8 cellular contexts compared by ENCODE assay signal in genomic region chr5:150560401-150561191, GRCh38. TPM values are rescaled to one million over a fixed set of nuclear protein-coding genes. Genes with fewer than 3 reads are reported as not detected.
DNase-seq lines count a peak whose midpoint lies in the region; ATAC-seq and TF ChIP-seq lines count a peak whose summit lies in the region.

No MANE protein-coding gene starts in this region.

- H3K27me3 Mint-ChIP-seq in naive thymus-derived CD8-positive, alpha-beta T cell, result peaks cover 0 to 4% (median 2%) of the 10 kb centered on the region in 5 donors

- TF ChIP-seq POLR2A in esophagus muscularis mucosa (IDR thresholded peaks at IDR 0.05; ENCODE audit: low read depth), result no peak

- no peaks in the 10 kb centered on the region for H3K4me1 Mint-ChIP-seq in naive thymus-derived CD8-positive, alpha-beta T cell

- ATAC-seq in GM19468 (IDR thresholded peaks at IDR 0.05; ENCODE audit: extremely low read depth, unreplicated experiment), result peak; percentile 66
- ATAC-seq in naive thymus-derived CD8-positive, alpha-beta T cell, result peak; percentile 98 to 99

- DNase-seq in Caki2 (ENCODE audit: low read depth) (peak; percentile 47), activated T-cell treated with anti-CD3 and anti-CD28 coated beads for 1 hour (ENCODE audit: low read depth) (peak; percentile 85), esophagus muscularis mucosa (ENCODE audit: extremely low spot score) (peak; percentile 98)
- DNase-seq in naive thymus-derived CD8-positive, alpha-beta T cell, result peak; percentile 68 to 90 (median 83)
- peak; percentile 79 for DNase-seq in stimulated activated naive CD4-positive, alpha-beta T cell treated with Interleukin-2 at 50 U/mL for 16 hours (lab: John Stamatoyannopoulos, UW)

- H3K4me1 ChIP-seq in HUES48 (ENCODE audit: control insufficient read depth, insufficient read depth, low read length) (peaks cover 4% of the 10 kb centered on the region), OCI-LY1 (ENCODE audit: insufficient read depth, low read length, severe bottlenecking) (no peaks in the 10 kb centered on the region), esophagus muscularis mucosa (peaks cover 0 to 20% (median 4%) of the 10 kb centered on the region in 4 donors)

- no peak overlapping the region for H3K4me3 ChIP-seq in HUES48 (ENCODE audit: low read depth, low read length)
- no peak overlapping the region for H3K4me3 ChIP-seq in OCI-LY1 (ENCODE audit: low read depth, low read length, poor library complexity, severe bottlenecking)
- H3K4me3 ChIP-seq in esophagus muscularis mucosa, result no peak overlapping the region

- POLR2A ChIA-PET in naive thymus-derived CD8-positive, alpha-beta T cell (lab: Charles Lee), result interaction anchor here (1.1 kb wide), 1 partner anchor 286 kb away, joined by 4 read pairs; no protein-coding TSS in a partner anchor

- H3K4me2 ChIP-seq in OCI-LY1 (ENCODE audit: low read length), result no peak overlapping the region

- peaks cover 0 to 5% (median 0%) of the 10 kb centered on the region in 3 donors for H3K36me3 Mint-ChIP-seq in naive thymus-derived CD8-positive, alpha-beta T cell

- no peak overlapping the region for H3K4me3 Mint-ChIP-seq in naive thymus-derived CD8-positive, alpha-beta T cell

- no peaks in the 10 kb centered on the region for H3K9me3 ChIP-seq in HUES48 (ENCODE audit: control insufficient read depth, insufficient read depth, low read length)
- no peaks in the 10 kb centered on the region for H3K9me3 ChIP-seq in OCI-LY1 (ENCODE audit: low read length)
- no peaks in the 10 kb centered on the region for H3K9me3 ChIP-seq in esophagus muscularis mucosa

- H3K27ac Mint-ChIP-seq in naive thymus-derived CD8-positive, alpha-beta T cell, result no peak overlapping the region

- no peak for TF ChIP-seq EP300 in esophagus muscularis mucosa (IDR thresholded peaks at IDR 0.05)

- H4K20me1 ChIP-seq in OCI-LY1 (ENCODE audit: insufficient read depth, low read length), result no peaks in the 10 kb centered on the region

- TF ChIP-seq CTCF in OCI-LY1 (IDR thresholded peaks at IDR 0.05; ENCODE audit: low read length) (peak; percentile 77), esophagus muscularis mucosa (IDR thresholded peaks at IDR 0.05) (peak; percentile 89 to 97 (median 89))

- H3K27ac ChIP-seq in HUES48 (ENCODE audit: low read depth, low read length), result peak overlapping the region; percentile 62
- no peak overlapping the region for H3K27ac ChIP-seq in OCI-LY1 (ENCODE audit: low read depth, low read length, poor library complexity, severe bottlenecking)
- no peak overlapping the region for H3K27ac ChIP-seq in esophagus muscularis mucosa (replicated peaks in 1 of 4)

- H2AFZ ChIP-seq in OCI-LY1 (ENCODE audit: low read length), result no peak overlapping the region

- no peaks in the 10 kb centered on the region for H3K79me2 ChIP-seq in OCI-LY1 (ENCODE audit: insufficient read depth, low read length)

- no peaks in the 10 kb centered on the region for H3K9me2 ChIP-seq in OCI-LY1 (ENCODE audit: low read depth, low read length)

- H3K27me3 ChIP-seq in HUES48 (ENCODE audit: control insufficient read depth, insufficient read depth, low read length) (no peaks in the 10 kb centered on the region), OCI-LY1 (ENCODE audit: insufficient read depth, low read length) (no peaks in the 10 kb centered on the region; the same call in 1 of the 2 replicates), esophagus muscularis mucosa (no peaks in the 10 kb centered on the region)

- H3K9ac ChIP-seq in HUES48 (ENCODE audit: low read depth, low read length), result peak overlapping the region; percentile 34; the same call in 1 of the 2 replicates
- no peak overlapping the region for H3K9ac ChIP-seq in OCI-LY1 (ENCODE audit: low read length)

- H3K36me3 ChIP-seq in HUES48 (ENCODE audit: control insufficient read depth, insufficient read depth, low read length) (peaks cover 15% of the 10 kb centered on the region; the same call in 1 of the 2 replicates), OCI-LY1 (ENCODE audit: insufficient read depth, low read length) (no peaks in the 10 kb centered on the region), esophagus muscularis mucosa (peaks cover under 1 to 19% (median 11%) of the 10 kb centered on the region in 4 donors)

- 18% methylated on average over 11 of the region's 11 CpGs for WGBS in esophagus muscularis mucosa

- no peaks in the 10 kb centered on the region for H3F3A ChIP-seq in OCI-LY1 (ENCODE audit: insufficient read depth, low read length)

- intact Hi-C loops in esophagus muscularis mucosa (cut with DNase I), result loop anchor here (1.0 to 2.0 kb wide), 2 partner anchors 96 to 286 kb away; partner anchors contain the start of gene IRGM

- no peaks in the 10 kb centered on the region for H3K9me3 Mint-ChIP-seq in naive thymus-derived CD8-positive, alpha-beta T cell

- in situ Hi-C loops in Caki2 (cut with HindIII; ENCODE audit: low pct_unique_long_range_greater_than_20kb, low sequenced_read_pairs), result no loop called here

RNA-seq across cellular contexts. Expression of gene NDST1, which starts 52.7 kb away (rescaled TPM):
- 42.3 and 58.2 TPM in 2 replicates for total RNA-seq in Caki2 (2014; rRNA removed; shearing (Covaris generic); ENCODE audit: low replicate concordance)
- 100 to 1,000 TPM in 1 of 4 donors, 10 to 100 TPM in 3; 48.2 to 113 (median 74.5) TPM for total RNA-seq in esophagus muscularis mucosa
- total RNA-seq in naive thymus-derived CD8-positive, alpha-beta T cell, result under 1 TPM; 0.55 to 0.81 TPM
- under 1 TPM in 1 of 3 donors, not detected in 2; 0.54 TPM for polyA plus RNA-seq in naive thymus-derived CD8-positive, alpha-beta T cell

Comparison
In these comparisons a context has a peak if more than half of its experiments do, and no peak if none do; other contexts are left out.
1. DNase-seq: peak in every context shown above with its lines; median percentile 98 in esophagus muscularis mucosa; 85 in activated T-cell treated with anti-CD3 and anti-CD28 coated beads for 1 hour; 83 in naive thymus-derived CD8-positive, alpha-beta T cell; 79 in stimulated activated naive CD4-positive, alpha-beta T cell treated with Interleukin-2 at 50 U/mL for 16 hours; 47 in Caki2.
2. RNA of gene NDST1, which starts 52.7 kb away (total RNA-seq): 48.2 to 113 TPM in esophagus muscularis mucosa and 42.3 to 58.2 TPM in Caki2; 0.55 to 0.81 TPM in naive thymus-derived CD8-positive, alpha-beta T cell; every median in the first group is over 10 times any median in the second.